ENCODE assay signal across 11 cellular contexts in genomic region chr17:62109924-62110323, GRCh38.
"Had no signal": no experiment of that assay in that cellular context is flagged by ENCODE, and none has a peak within 500 bp of the region (broad histone marks: within the 10 kb centered on the region; RNA-seq: fewer than 3 reads in every experiment).

No MANE protein-coding gene starts in this region.

- H3K36me3 ChIP-seq: esophagus squamous epithelium, neural progenitor cell, thyroid gland, upper lobe of left lung had no signal

- H3K4me2 ChIP-seq: neural progenitor cell, smooth muscle cell had no signal

- H3K27me3 ChIP-seq: neural progenitor cell, thyroid gland, upper lobe of left lung had no signal

- H3K9ac ChIP-seq: neural progenitor cell, parathyroid adenoma had no signal

- DNase-seq: effector CD8-positive, alpha-beta T cell; esophagus squamous epithelium; kidney had no signal

- H3K9me3 ChIP-seq: esophagus squamous epithelium, mucosa of descending colon, thyroid gland, upper lobe of left lung had no signal

- H2AFZ ChIP-seq: parathyroid adenoma had no signal

- H3K27ac ChIP-seq: esophagus squamous epithelium, neural progenitor cell, parathyroid adenoma, thyroid gland, upper lobe of left lung had no signal

- H3K4me1 ChIP-seq: esophagus squamous epithelium, neural progenitor cell, parathyroid adenoma, thyroid gland, upper lobe of left lung had no signal

- H3K79me2 ChIP-seq: parathyroid adenoma had no signal

- H3K4me3 ChIP-seq: esophagus squamous epithelium, lung, mucosa of descending colon, neural progenitor cell, smooth muscle cell, thyroid gland, upper lobe of left lung had no signal

- ATAC-seq: sciatic nerve had no signal
